In genomic region chr3:138398791-138399575, GRCh38 we compare ENCODE assay signal across 14 cellular contexts. TPM values are rescaled to one million over a fixed set of nuclear protein-coding genes. Genes with fewer than 3 reads are reported as not detected.
"Had no signal": no experiment of that assay in that cellular context is flagged by ENCODE, and none has a peak within 500 bp of the region (broad histone marks: within the 10 kb centered on the region; RNA-seq: fewer than 3 reads in every experiment).

No MANE protein-coding gene starts in this region.

- ATAC-seq: gastrocnemius medialis had no signal

- H3K27ac ChIP-seq: colonic mucosa, psoas muscle had no signal

- DNase-seq: activated CD4-positive, alpha-beta T cell treated with anti-CD3 and anti-CD28 coated beads for 1 hour; activated CD4-positive, alpha-beta T cell treated with anti-CD3 and anti-CD28 coated beads, Interleukin-2, amount 50 U/mL, for 48 hours; activated gamma-delta T cell; activated T-cell treated with anti-CD3 and anti-CD28 coated beads, Interleukin-2, amount 50 U/mL, for 48 hours; anterior cingulate cortex; colonic mucosa; effector CD8-positive, alpha-beta T cell; gastrocnemius medialis; mammary epithelial cell; stimulated activated CD4-positive, alpha-beta T cell treated with anti-CD3 and anti-CD28 coated beads, Interleukin-2, amount 100 ng/mL, for 48 hours; stimulated activated naive CD4-positive, alpha-beta T cell treated with Interleukin-2 at 50 U/mL for 16 hours; trophoblast cell had no signal

- H3K27me3 ChIP-seq: colonic mucosa, gastrocnemius medialis had no signal

- H3K36me3 ChIP-seq: colonic mucosa had no signal

- H3K9me3 ChIP-seq: colonic mucosa, gastrocnemius medialis, psoas muscle had no signal

- H3K4me3 ChIP-seq: colonic mucosa, gastrocnemius medialis, psoas muscle had no signal

- H3K4me1 ChIP-seq: colonic mucosa had no signal

RNA-seq across cellular contexts. Expression of gene ESYT3, which starts 35.4 kb away (rescaled TPM):
- total RNA-seq: natural killer cell treated with Interleukin-12 subunit alpha and Interleukin-12 subunit beta and Interleukin-15 and Interleukin-18, amount 100 ng/mL, for 72 hours had no signal
